Comparison of ENCODE assay signal across 19 cellular contexts in genomic region chr6:81262656-81263055, GRCh38.
"Had no signal": no experiment of that assay in that cellular context is flagged by ENCODE, and none has a peak within 500 bp of the region (broad histone marks: within the 10 kb centered on the region; RNA-seq: fewer than 3 reads in every experiment).

No MANE protein-coding gene starts in this region.

- H3K27ac ChIP-seq: heart left ventricle, parathyroid adenoma, psoas muscle, skin epidermis, suprapubic skin, thyroid gland, upper lobe of left lung, vagina had no signal

- H2AFZ ChIP-seq: parathyroid adenoma had no signal

- H3K27me3 Mint-ChIP-seq: memory B cell had no signal

- H3K27me3 ChIP-seq: heart left ventricle, suprapubic skin, thyroid gland, upper lobe of left lung, vagina had no signal

- H3K9me3 ChIP-seq: psoas muscle, suprapubic skin, thyroid gland, upper lobe of left lung, vagina had no signal

- H3K4me3 ChIP-seq: heart left ventricle, psoas muscle, skin epidermis, suprapubic skin, thyroid gland, upper lobe of left lung, vagina had no signal

- H3K9ac ChIP-seq: parathyroid adenoma had no signal

- H3K36me3 Mint-ChIP-seq: memory B cell, mesothelial cell of epicardium had no signal

- H3K4me3 Mint-ChIP-seq: memory B cell, mesothelial cell of epicardium, nephron had no signal

- H3K4me1 ChIP-seq: heart left ventricle, parathyroid adenoma, psoas muscle, suprapubic skin, thyroid gland, upper lobe of left lung, vagina had no signal

- H3K79me2 ChIP-seq: parathyroid adenoma had no signal

- ATAC-seq: esophagus mucosa, heart left ventricle had no signal

- H3K36me3 ChIP-seq: heart left ventricle, suprapubic skin, thyroid gland, upper lobe of left lung, vagina had no signal

- DNase-seq: effector memory CD4-positive, alpha-beta T cell; hippocampal formation; kidney glomerular epithelial cell; psoas muscle; retina; stimulated activated CD4-positive, alpha-beta T cell treated with anti-CD3 and anti-CD28 coated beads, Interleukin-2, amount 100 ng/mL, for 24 hours; stimulated activated CD4-positive, alpha-beta T cell treated with anti-CD3 and anti-CD28 coated beads, Interleukin-4, amount 100 ng/mL, for 4 hours; stimulated activated naive CD4-positive, alpha-beta T cell; thyroid gland had no signal

- H3K27ac Mint-ChIP-seq: memory B cell, mesothelial cell of epicardium, nephron had no signal

- H3K4me1 Mint-ChIP-seq: memory B cell, mesothelial cell of epicardium, nephron had no signal
